Comparison of ENCODE assay signal across 1 cellular context in genomic region chr3:125107861-125108567, GRCh38.
TF ChIP-seq lines count a peak whose summit lies in the region.

No MANE protein-coding gene starts in this region.

TF ChIP-seq in HepG2, 621 proteins besides CTCF, POLR2A, EP300 and RAD21 (continued from another document):
- no peak for TF ChIP-seq ZNF121 (CRISPR knock-in tag; IDR thresholded peaks at IDR 0.05)
- TF ChIP-seq, protein P1, sequence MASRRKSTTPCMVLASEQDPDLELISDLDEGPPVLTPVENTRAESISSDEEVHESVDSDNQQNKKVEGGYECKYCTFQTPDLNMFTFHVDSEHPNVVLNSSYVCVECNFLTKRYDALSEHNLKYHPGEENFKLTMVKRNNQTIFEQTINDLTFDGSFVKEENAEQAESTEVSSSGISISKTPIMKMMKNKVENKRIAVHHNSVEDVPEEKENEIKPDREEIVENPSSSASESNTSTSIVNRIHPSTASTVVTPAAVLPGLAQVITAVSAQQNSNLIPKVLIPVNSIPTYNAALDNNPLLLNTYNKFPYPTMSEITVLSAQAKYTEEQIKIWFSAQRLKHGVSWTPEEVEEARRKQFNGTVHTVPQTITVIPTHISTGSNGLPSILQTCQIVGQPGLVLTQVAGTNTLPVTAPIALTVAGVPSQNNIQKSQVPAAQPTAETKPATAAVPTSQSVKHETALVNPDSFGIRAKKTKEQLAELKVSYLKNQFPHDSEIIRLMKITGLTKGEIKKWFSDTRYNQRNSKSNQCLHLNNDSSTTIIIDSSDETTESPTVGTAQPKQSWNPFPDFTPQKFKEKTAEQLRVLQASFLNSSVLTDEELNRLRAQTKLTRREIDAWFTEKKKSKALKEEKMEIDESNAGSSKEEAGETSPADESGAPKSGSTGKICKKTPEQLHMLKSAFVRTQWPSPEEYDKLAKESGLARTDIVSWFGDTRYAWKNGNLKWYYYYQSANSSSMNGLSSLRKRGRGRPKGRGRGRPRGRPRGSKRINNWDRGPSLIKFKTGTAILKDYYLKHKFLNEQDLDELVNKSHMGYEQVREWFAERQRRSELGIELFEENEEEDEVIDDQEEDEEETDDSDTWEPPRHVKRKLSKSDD (CRISPR knock-in tag; IDR thresholded peaks at IDR 0.05; ENCODE audit: low read depth), result no peak
- no peak for TF ChIP-seq PITX1 (CRISPR knock-in tag; IDR thresholded peaks at IDR 0.05)
